In genomic region chr6:127510876-127511275, GRCh38 we compare ENCODE assay signal across 17 cellular contexts. TPM values are rescaled to one million over a fixed set of nuclear protein-coding genes. Genes with fewer than 3 reads are reported as not detected.
DNase-seq lines count a peak whose midpoint lies in the region; ATAC-seq, FAIRE-seq and TF ChIP-seq lines count a peak whose summit lies in the region.
"Had no signal": no experiment of that assay in that cellular context is flagged by ENCODE, and none has a peak within 500 bp of the region (broad histone marks: within the 10 kb centered on the region; RNA-seq: fewer than 3 reads in every experiment).

No MANE protein-coding gene starts in this region.

- TF ChIP-seq CTCF in D721Med (IDR thresholded peaks at IDR 0.05; ENCODE audit: insufficient read depth, missing control alignments) (no peak), brain (conservative IDR thresholded peaks at IDR 0.05) (no peak), neural crest cell (conservative IDR thresholded peaks at IDR 0.05) (no peak)

- peak; percentile 66 for FAIRE-seq in D721Med (lab: Jason Lieb, UNC)

- H3K27me3 Mint-ChIP-seq in brain, result peaks cover 13% of the 10 kb centered on the region
- H3K27me3 Mint-ChIP-seq in neural crest cell (ENCODE audit: low read depth), result no peaks in the 10 kb centered on the region
- H3K27me3 Mint-ChIP-seq: CD4-positive, CD25-positive, alpha-beta regulatory T cell had no signal

- ATAC-seq in GM18873 (IDR thresholded peaks at IDR 0.05; ENCODE audit: low FRiP score, unreplicated experiment), result no peak

- DNase-seq in D721Med (ENCODE audit: insufficient read length, low spot score) (no peak), SK-N-DZ (ENCODE audit: low spot score) (peak; percentile 99), neural crest cell (ENCODE audit: low read depth, low spot score) (no peak), NCI-H69 (lab: John Stamatoyannopoulos, UW) (no peak)
- no peak for DNase-seq in activated CD4-positive, alpha-beta T cell treated with anti-CD3 and anti-CD28 coated beads for 48 hours
- DNase-seq: C1 segment of cervical spinal cord; CD4-positive, CD25-positive, alpha-beta regulatory T cell; CD8-positive, alpha-beta memory T cell; COR-L47; DMS153; DMS79 treated with DMSO at 0.1 percent for 48 hours; GF-D8; GM23248 had no signal

- H3K36me3 Mint-ChIP-seq in brain (peaks cover 81% of the 10 kb centered on the region), neural crest cell (ENCODE audit: low read depth) (peaks cover 40% of the 10 kb centered on the region)

- peaks cover 0 to 5% (median 2%) of the 10 kb centered on the region in 5 experiments for H3K9me3 Mint-ChIP-seq in brain
- no peaks in the 10 kb centered on the region for H3K9me3 Mint-ChIP-seq in neural crest cell
- H3K9me3 Mint-ChIP-seq: CD4-positive, CD25-positive, alpha-beta regulatory T cell had no signal

- peaks cover 71% of the 10 kb centered on the region for H3K4me1 Mint-ChIP-seq in brain
- peaks cover 32% of the 10 kb centered on the region for H3K4me1 Mint-ChIP-seq in neural crest cell

- peak overlapping the region; percentile 3 to 63 (median 56) for H3K4me3 Mint-ChIP-seq in brain
- peak overlapping the region; percentile 74 for H3K4me3 Mint-ChIP-seq in neural crest cell
- H3K4me3 Mint-ChIP-seq: B cell; CD4-positive, CD25-positive, alpha-beta regulatory T cell had no signal

- peak overlapping the region in 2 of 5 experiments; percentile 40 to 73 for H3K27ac Mint-ChIP-seq in brain
- no peak overlapping the region for H3K27ac Mint-ChIP-seq in neural crest cell (ENCODE audit: unreplicated experiment)
- H3K27ac Mint-ChIP-seq: B cell; CD4-positive, CD25-positive, alpha-beta regulatory T cell; CD8-positive, alpha-beta memory T cell had no signal

RNA-seq across cellular contexts. Expression of gene KIAA0408, which starts 51.7 kb away (rescaled TPM):
- polyA plus RNA-seq in SK-N-DZ (2014; cell fraction: cytosol; rRNA removed), result 22.2 and 26.1 TPM in 2 replicates
- 35.1 and 38.7 TPM in 2 replicates for polyA plus RNA-seq in SK-N-DZ (2014; cell fraction: nucleus; rRNA removed)
- 24.9 TPM for polyA plus RNA-seq in brain (ENCODE audit: insufficient read depth, low read depth, low replicate concordance)
- 39.1 and 40.7 TPM in 2 replicates for total RNA-seq in neural crest cell
- total RNA-seq: HT-29 had no signal
